Comparison of ENCODE assay signal across 9 cellular contexts in the genomic region with DNA sequence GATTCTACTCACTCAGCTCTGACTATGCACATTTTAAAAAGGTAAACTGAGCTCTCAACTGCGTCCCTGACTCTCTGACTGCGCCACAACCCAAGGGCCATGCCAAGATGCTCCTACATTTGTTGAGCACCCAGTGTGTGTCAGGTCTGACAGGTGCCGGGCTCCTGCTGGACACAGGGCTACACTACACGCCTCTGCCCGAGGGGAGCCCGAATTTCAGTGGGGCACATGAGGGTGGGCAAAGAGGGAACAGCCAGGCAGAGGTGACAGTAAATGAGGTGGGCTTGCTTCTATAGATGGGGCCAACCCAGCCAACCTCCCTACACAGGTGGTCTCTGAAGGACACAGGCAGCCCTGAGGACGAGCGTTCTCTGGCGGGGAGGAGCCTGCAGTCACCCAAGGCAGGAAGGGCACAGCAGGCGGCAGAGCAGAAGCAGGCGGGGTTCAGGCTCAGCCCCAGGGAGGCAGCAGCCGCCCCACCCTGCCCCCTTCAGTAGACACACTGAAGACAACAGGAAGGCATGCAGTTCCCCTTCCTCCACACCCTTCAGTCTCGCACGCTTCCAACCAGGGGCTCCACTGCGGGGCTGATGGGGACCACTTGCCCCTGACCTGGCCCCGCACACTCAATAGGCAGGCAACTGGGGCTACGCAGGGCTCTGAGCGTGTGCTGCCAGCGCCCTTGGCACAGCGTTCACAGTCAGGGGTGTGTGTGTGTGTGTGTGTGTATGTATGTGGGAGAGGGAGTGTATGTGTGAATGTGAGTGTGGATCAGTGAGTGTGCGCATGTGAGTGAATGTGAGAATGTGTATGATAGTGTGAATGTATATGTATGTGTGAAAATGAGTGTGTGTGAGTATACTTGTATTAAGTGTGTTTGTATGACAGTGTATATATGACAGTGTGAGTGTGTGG.
DNase-seq lines count a peak whose midpoint lies in the region; ATAC-seq, FAIRE-seq and TF ChIP-seq lines count a peak whose summit lies in the region.
"Had no signal": no experiment of that assay in that cellular context is flagged by ENCODE, and none has a peak within 500 bp of the region (broad histone marks: within the 10 kb centered on the region; RNA-seq: fewer than 3 reads in every experiment).

No MANE protein-coding gene starts in this region.

- no peak for TF ChIP-seq CTCF in omental fat pad (IDR thresholded peaks at IDR 0.05)

- DNase-seq in NK-92 (lab: John Stamatoyannopoulos, UW; ENCODE audit: unreplicated experiment) (peak; percentile 11), omental fat pad (ENCODE audit: low spot score) (no peak), urothelium cell line (ENCODE audit: low spot score) (no peak), DMS153 treated with DMSO at 0.1 percent for 48 hours (lab: John Stamatoyannopoulos, UW; ENCODE audit: unreplicated experiment) (no peak)
- DNase-seq in NK-92 treated with Interleukin-12 subunit alpha and Interleukin-12 subunit beta, amount 100 ng/mL, for 24 hours (lab: John Stamatoyannopoulos, UW), result no peak
- DNase-seq: gastrocnemius medialis had no signal

- H3K4me3 Mint-ChIP-seq in activated naive CD4-positive, alpha-beta T cell treated with anti-CD3 and anti-CD28 coated beads, Interleukin-2, amount 50 U/mL, for 24 hours, result peak overlapping the region; percentile 71

- H3K27me3 Mint-ChIP-seq in activated naive CD4-positive, alpha-beta T cell treated with anti-CD3 and anti-CD28 coated beads, Interleukin-2, amount 50 U/mL, for 24 hours, result no peaks in the 10 kb centered on the region

- ATAC-seq in omental fat pad (ENCODE audit: low FRiP score) (peak; percentile 31), GM18861 (IDR thresholded peaks at IDR 0.05; ENCODE audit: unreplicated experiment) (no peak), HG03045 (IDR thresholded peaks at IDR 0.05; ENCODE audit: unreplicated experiment) (no peak)
- ATAC-seq: gastrocnemius medialis had no signal

- H3K36me3 Mint-ChIP-seq in activated naive CD4-positive, alpha-beta T cell treated with anti-CD3 and anti-CD28 coated beads, Interleukin-2, amount 50 U/mL, for 24 hours, result peaks cover 17% of the 10 kb centered on the region

- peaks cover 73% of the 10 kb centered on the region for H3K4me1 Mint-ChIP-seq in activated naive CD4-positive, alpha-beta T cell treated with anti-CD3 and anti-CD28 coated beads, Interleukin-2, amount 50 U/mL, for 24 hours

- peak; percentile 94 for FAIRE-seq in urothelium cell line (lab: Jason Lieb, UNC)

- no peaks in the 10 kb centered on the region for H3K9me3 Mint-ChIP-seq in activated naive CD4-positive, alpha-beta T cell treated with anti-CD3 and anti-CD28 coated beads, Interleukin-2, amount 50 U/mL, for 24 hours

- H3K27ac Mint-ChIP-seq in activated naive CD4-positive, alpha-beta T cell treated with anti-CD3 and anti-CD28 coated beads, Interleukin-2, amount 50 U/mL, for 24 hours, result peak overlapping the region; percentile 86
